In genomic region chr17:8430966-8431365, GRCh38 we compare ENCODE assay signal across 12 cellular contexts. TPM values are rescaled to one million over a fixed set of nuclear protein-coding genes. Genes with fewer than 3 reads are reported as not detected.
DNase-seq lines count a peak whose midpoint lies in the region; ATAC-seq, FAIRE-seq and TF ChIP-seq lines count a peak whose summit lies in the region.
"Had no signal": no experiment of that assay in that cellular context is flagged by ENCODE, and none has a peak within 500 bp of the region (broad histone marks: within the 10 kb centered on the region; RNA-seq: fewer than 3 reads in every experiment).

No MANE protein-coding gene starts in this region.

- no peak overlapping the region for H3K4me3 ChIP-seq in esophagus squamous epithelium
- no peak overlapping the region for H3K4me3 ChIP-seq in mesenchymal stem cell (ENCODE audit: insufficient read depth in 1 of 2, low read depth in 1 of 2, low read length in 2 of 2)
- no peak overlapping the region for H3K4me3 ChIP-seq in aorta (ENCODE audit: low read length in 2 of 2)

- no peaks in the 10 kb centered on the region for H3K79me1 ChIP-seq in mesenchymal stem cell (replicated peaks; ENCODE audit: low read length, poor library complexity, severe bottlenecking)

- intact Hi-C loops in esophagus squamous epithelium (cut with DNase I) (no loop called here), aorta (cut with DNase I) (loop anchor here in 1 of 2 donors (10.0 kb wide), 1 partner anchor 54 kb away; no protein-coding TSS in a partner anchor)
- intact Hi-C loops in activated CD4-positive, alpha-beta T cell treated with anti-CD3 and anti-CD28 coated beads, Interleukin-2, amount 10 ng/mL, durations not matched to agents 24 days and 14 days (cut with micrococcal nuclease): no loop called here

- H3K27me3 ChIP-seq in esophagus squamous epithelium (no peaks in the 10 kb centered on the region), mesenchymal stem cell (ENCODE audit: control insufficient read depth in 1 of 2, insufficient read depth in 1 of 2, low read length in 2 of 2) (no peaks in the 10 kb centered on the region), aorta (ENCODE audit: control insufficient read depth in 1 of 2, insufficient read depth in 2 of 2, low read length in 1 of 2) (no peaks in the 10 kb centered on the region)

- TF ChIP-seq CTCF in esophagus squamous epithelium (IDR thresholded peaks at IDR 0.05): no peak

- no peak for TF ChIP-seq POLR2A in esophagus squamous epithelium (IDR thresholded peaks at IDR 0.05)

- no peak overlapping the region for H3K27ac Mint-ChIP-seq in activated CD4-positive, alpha-beta T cell treated with anti-CD3 and anti-CD28 coated beads, Interleukin-2, amount 10 ng/mL, durations not matched to agents 24 days and 14 days
- H3K27ac Mint-ChIP-seq: memory B cell; stimulated activated memory B cell treated with anti-CD40 and anti-IgM and Interleukin-4, amounts not matched to agents 10 μg/mL and 1 μg/mL and 100 μg/mL, for 72 hours had no signal

- no peak overlapping the region for H3K18ac ChIP-seq in mesenchymal stem cell (ENCODE audit: low read depth in 1 of 2, low read length in 2 of 2)

- no peak overlapping the region for H3K23ac ChIP-seq in mesenchymal stem cell (ENCODE audit: low read length in 2 of 2)

- no peak overlapping the region for H3K4me3 Mint-ChIP-seq in activated CD4-positive, alpha-beta T cell treated with anti-CD3 and anti-CD28 coated beads, Interleukin-2, amount 10 ng/mL, durations not matched to agents 24 days and 14 days
- H3K4me3 Mint-ChIP-seq: memory B cell; stimulated activated memory B cell treated with anti-CD40 and anti-IgM and Interleukin-4, amounts not matched to agents 10 μg/mL and 1 μg/mL and 100 μg/mL, for 72 hours had no signal

- H2AFZ ChIP-seq in mesenchymal stem cell (ENCODE audit: low read depth, low read length): no peak overlapping the region

- H2BK5ac ChIP-seq in mesenchymal stem cell (ENCODE audit: low read depth, low read length, poor library complexity, severe bottlenecking): no peak overlapping the region

- H3K4me2 ChIP-seq in mesenchymal stem cell (ENCODE audit: low read length, poor library complexity, severe bottlenecking): no peak overlapping the region

- no peak for FAIRE-seq in RCC 7860 (lab: Jason Lieb, UNC)

- H2BK120ac ChIP-seq in mesenchymal stem cell (ENCODE audit: low read depth, low read length): no peak overlapping the region

- H2AK5ac ChIP-seq in mesenchymal stem cell (ENCODE audit: low read length, severe bottlenecking): no peak overlapping the region

- H2BK12ac ChIP-seq in mesenchymal stem cell (ENCODE audit: low read length in 2 of 2): no peak overlapping the region

- H3K14ac ChIP-seq in mesenchymal stem cell (ENCODE audit: low read length in 2 of 2): no peak overlapping the region

- H3K36me3 Mint-ChIP-seq in activated CD4-positive, alpha-beta T cell treated with anti-CD3 and anti-CD28 coated beads, Interleukin-2, amount 10 ng/mL, durations not matched to agents 24 days and 14 days (ENCODE audit: low read depth): no peaks in the 10 kb centered on the region
- H3K36me3 Mint-ChIP-seq: memory B cell; stimulated activated memory B cell treated with anti-CD40 and anti-IgM and Interleukin-4, amounts not matched to agents 10 μg/mL and 1 μg/mL and 100 μg/mL, for 72 hours had no signal

- no peaks in the 10 kb centered on the region for H3K9me3 Mint-ChIP-seq in activated CD4-positive, alpha-beta T cell treated with anti-CD3 and anti-CD28 coated beads, Interleukin-2, amount 10 ng/mL, durations not matched to agents 24 days and 14 days
- H3K9me3 Mint-ChIP-seq: memory B cell; stimulated activated memory B cell treated with anti-CD40 and anti-IgM and Interleukin-4, amounts not matched to agents 10 μg/mL and 1 μg/mL and 100 μg/mL, for 72 hours had no signal

- H3K36me3 ChIP-seq in esophagus squamous epithelium: no peaks in the 10 kb centered on the region
- H3K36me3 ChIP-seq in mesenchymal stem cell (ENCODE audit: control insufficient read depth in 1 of 2, insufficient read depth in 2 of 2, low read depth in 1 of 2, low read length in 2 of 2): no peaks in the 10 kb centered on the region
- no peaks in the 10 kb centered on the region for H3K36me3 ChIP-seq in aorta (ENCODE audit: control insufficient read depth in 1 of 2, insufficient read depth in 2 of 2, low read length in 1 of 2)

- H4K91ac ChIP-seq in mesenchymal stem cell (ENCODE audit: low read length): no peak overlapping the region

- peak; percentile 72 for ATAC-seq in aorta (ENCODE audit: low FRiP score)
- ATAC-seq: stimulated activated memory B cell treated with anti-CD40 and anti-IgM and Interleukin-4, amounts not matched to agents 10 μg/mL and 1 μg/mL and 100 μg/mL, for 72 hours had no signal

- DNase-seq in RCC 7860 (ENCODE audit: low spot score) (peak; percentile 8), esophagus squamous epithelium (lab: John Stamatoyannopoulos, UW) (no peak), mesenchymal stem cell (no peak), aorta (peak; percentile 93 to 96), dedifferentiated amniotic fluid mesenchymal stem cell (ENCODE audit: extremely low spot score) (no peak), cerebellum (ENCODE audit: low spot score) (no peak)
- DNase-seq in activated CD4-positive, alpha-beta T cell treated with anti-CD3 and anti-CD28 coated beads, Interleukin-2, amount 10 ng/mL, durations not matched to agents 24 days and 14 days: no peak
- DNase-seq: activated CD4-positive, CD25-positive, alpha-beta regulatory T cell treated with anti-CD3 and anti-CD28 coated beads, Interleukin-2, amount 50 U/mL, for 72 hours; NCI-H2081; stimulated activated CD4-positive, alpha-beta T cell treated with anti-CD3 and anti-CD28 coated beads, Interleukin-12 subunit alpha, Interleukin-12 subunit beta, amount 100 ng/mL, for 4 hours had no signal

- peak overlapping the region; percentile 63 for H3K9ac ChIP-seq in mesenchymal stem cell (ENCODE audit: low read length)

- no peak overlapping the region for H3K4ac ChIP-seq in mesenchymal stem cell (ENCODE audit: low read depth in 1 of 2, low read length in 2 of 2)

- H3K9me3 ChIP-seq in esophagus squamous epithelium (no peaks in the 10 kb centered on the region), mesenchymal stem cell (ENCODE audit: control insufficient read depth, low read length) (no peaks in the 10 kb centered on the region), aorta (ENCODE audit: control insufficient read depth, low read length) (no peaks in the 10 kb centered on the region)

- H3K27ac ChIP-seq in esophagus squamous epithelium (peak overlapping the region; percentile 7 to 82 (median 37)), mesenchymal stem cell (ENCODE audit: low read length, poor library complexity, severe bottlenecking) (no peak overlapping the region), aorta (ENCODE audit: low read depth in 1 of 2, low read length in 2 of 2) (peak overlapping the region; percentile 64 to 95)

- no peaks in the 10 kb centered on the region for H3K27me3 Mint-ChIP-seq in activated CD4-positive, alpha-beta T cell treated with anti-CD3 and anti-CD28 coated beads, Interleukin-2, amount 10 ng/mL, durations not matched to agents 24 days and 14 days

- H3K4me1 ChIP-seq in esophagus squamous epithelium: peaks cover 0 to 13% (median 0%) of the 10 kb centered on the region in 3 donors
- no peaks in the 10 kb centered on the region for H3K4me1 ChIP-seq in mesenchymal stem cell (ENCODE audit: control insufficient read depth, insufficient read depth, low read depth, low read length)
- H3K4me1 ChIP-seq in aorta (ENCODE audit: control insufficient read depth in 1 of 2, insufficient read depth in 2 of 2, low read length in 2 of 2): no peaks in the 10 kb centered on the region

- H3K4me1 Mint-ChIP-seq in activated CD4-positive, alpha-beta T cell treated with anti-CD3 and anti-CD28 coated beads, Interleukin-2, amount 10 ng/mL, durations not matched to agents 24 days and 14 days: peaks cover 3% of the 10 kb centered on the region

- no peak overlapping the region for H2BK15ac ChIP-seq in mesenchymal stem cell (ENCODE audit: low read depth, poor library complexity, severe bottlenecking)

- H4K8ac ChIP-seq in mesenchymal stem cell (ENCODE audit: low read length): no peak overlapping the region

- WGBS in esophagus squamous epithelium, 2 donors: 24 to 33% methylated on average over 5 to 7 of the region's 7 CpGs
- 86% methylated on average over 7 of the region's 7 CpGs for WGBS in mesenchymal stem cell
- 1 to 5% methylated on average over 7 of the region's 7 CpGs for WGBS in aorta, 2 donors

RNA-seq across cellular contexts. Expression of gene NDEL1, which starts 4.7 kb away (rescaled TPM):
- total RNA-seq in esophagus squamous epithelium: 100 to 1,000 TPM in 1 of 4 donors, 10 to 100 TPM in 3; 67.5 to 107 (median 73.1) TPM
- polyA plus RNA-seq in mesenchymal stem cell (2013, experiment 1 of 2): 64.7 TPM
- polyA plus RNA-seq in mesenchymal stem cell (2013, experiment 2 of 2): 65.9 TPM
- 100 to 1,000 TPM; 110 to 135 TPM for total RNA-seq in aorta
- 10 to 100 TPM; 52.3 to 79.3 TPM for polyA plus RNA-seq in aorta
- 72.8 and 74.3 TPM in 2 replicates for total RNA-seq in activated CD4-positive, alpha-beta T cell treated with anti-CD3 and anti-CD28 coated beads, Interleukin-2, amount 10 ng/mL, durations not matched to agents 24 days and 14 days
- total RNA-seq in cerebellum: 36.8 TPM

RNA-seq across cellular contexts. Expression of gene RNF222, which starts 33.3 kb away (rescaled TPM):
- total RNA-seq in esophagus squamous epithelium (10 to 100 TPM in 3 of 4 donors, 1 to 10 TPM in 1; 8.1 to 21.8 (median 14.9) TPM), aorta (not detected), cerebellum (not detected)
- not detected for polyA plus RNA-seq in mesenchymal stem cell (2013, experiment 1 of 2)
- not detected for polyA plus RNA-seq in mesenchymal stem cell (2013, experiment 2 of 2)
- polyA plus RNA-seq in aorta: not detected
- not detected in 2 replicates for total RNA-seq in activated CD4-positive, alpha-beta T cell treated with anti-CD3 and anti-CD28 coated beads, Interleukin-2, amount 10 ng/mL, durations not matched to agents 24 days and 14 days

RNA-seq across cellular contexts. Expression of gene RPL26, which starts 48.0 kb away (rescaled TPM):
- 1,000 to 10,000 TPM; 3,032 to 5,420 (median 3,306) TPM for total RNA-seq in esophagus squamous epithelium
- polyA plus RNA-seq in mesenchymal stem cell (2013, experiment 1 of 2): 6,000 TPM
- 5,819 TPM for polyA plus RNA-seq in mesenchymal stem cell (2013, experiment 2 of 2)
- 1,000 to 10,000 TPM; 1,055 to 1,238 TPM for total RNA-seq in aorta
- 1,000 to 10,000 TPM; 3,230 to 6,952 TPM for polyA plus RNA-seq in aorta
- 2,460 and 2,469 TPM in 2 replicates for total RNA-seq in activated CD4-positive, alpha-beta T cell treated with anti-CD3 and anti-CD28 coated beads, Interleukin-2, amount 10 ng/mL, durations not matched to agents 24 days and 14 days
- 1,440 TPM for total RNA-seq in cerebellum

Comparison
In these comparisons a context has a peak if more than half of its experiments do, and no peak if none do; other contexts are left out.
1. DNase-seq: peak in RCC 7860 (single experiment) and aorta (2 of 2); none in esophagus squamous epithelium (single experiment), mesenchymal stem cell (single experiment), activated CD4-positive, alpha-beta T cell treated with anti-CD3 and anti-CD28 coated beads, Interleukin-2, amount 10 ng/mL, durations not matched to agents 24 days and 14 days (single experiment), dedifferentiated amniotic fluid mesenchymal stem cell (single experiment) and cerebellum (single experiment).